ENCODE assay signal across 1 cellular context in genomic region chr17:62065611-62066468, GRCh38.
TF ChIP-seq lines count a peak whose summit lies in the region.

No MANE protein-coding gene starts in this region.

TF ChIP-seq in K562, 482 proteins besides CTCF, POLR2A, EP300 and RAD21 (continued from another document and continues in another):
- TF ChIP-seq ZNF407 (IDR thresholded peaks at IDR 0.05; ENCODE audit: low read depth) (0 out of 2 replicates have a peak, but pooled peaks have one; percentile 46), ZNF592 (IDR thresholded peaks at IDR 0.05) (no peak), NFRKB (IDR thresholded peaks at IDR 0.05; ENCODE audit: low read depth) (peak; percentile 96), ZNF644 (tag; IDR thresholded peaks at IDR 0.05; ENCODE audit: low read depth) (no peak; the same call in 1 of the 2 replicates), CBX2 (IDR thresholded peaks at IDR 0.05; ENCODE audit: insufficient read depth, low read length, poor library complexity, severe bottlenecking) (no peak), SP1 (CRISPR knock-in tag; IDR thresholded peaks at IDR 0.05) (peak; percentile 53), LARP7 (IDR thresholded peaks at IDR 0.05) (no peak), TCFL5 (CRISPR knock-in tag; conservative IDR thresholded peaks at IDR 0.05) (no peak), RFX1 (IDR thresholded peaks at IDR 0.05) (no peak), ZFP91 (CRISPR knock-in tag; IDR thresholded peaks at IDR 0.05) (no peak), STAG1 (CRISPR knock-in tag; IDR thresholded peaks at IDR 0.05; ENCODE audit: borderline replicate concordance) (no peak), FOS (IDR thresholded peaks at IDR 0.05; ENCODE audit: extremely low read depth, insufficient read length) (peak; percentile 75), SFPQ (IDR thresholded peaks at IDR 0.05; ENCODE audit: low read depth, low read length) (no peak), ZBTB49 (CRISPR knock-in tag; IDR thresholded peaks at IDR 0.05; ENCODE audit: borderline replicate concordance) (no peak), JUND (IDR thresholded peaks at IDR 0.05; ENCODE audit: borderline replicate concordance, low read depth, low read length) (peak; percentile 44), JUND (tag; IDR thresholded peaks at IDR 0.05; ENCODE audit: borderline replicate concordance, low read depth, low read length) (no peak; the same call in 2 of the 3 replicates), MIER1 (IDR thresholded peaks at IDR 0.05; ENCODE audit: low read depth) (no peak), CC2D1A (IDR thresholded peaks at IDR 0.05) (peak; percentile 71; the same call in 1 of the 2 replicates), TARDBP (IDR thresholded peaks at IDR 0.05) (no peak), CSDE1 (IDR thresholded peaks at IDR 0.05) (no peak), SRF (CRISPR knock-in tag; IDR thresholded peaks at IDR 0.05) (no peak), POLR2B (IDR thresholded peaks at IDR 0.05; ENCODE audit: low read depth, partially characterized antibody) (peak; percentile 87), SMARCA5 (IDR thresholded peaks at IDR 0.05) (no peak), EZH2 (IDR thresholded peaks at IDR 0.05; ENCODE audit: borderline replicate concordance, low read depth, low read length) (no peak), ATF1 (CRISPR knock-in tag; IDR thresholded peaks at IDR 0.05) (no peak), ATF1 (tag; IDR thresholded peaks at IDR 0.05) (peak; percentile 27; the same call in 1 of the 2 replicates), ZNF239 (CRISPR knock-in tag; IDR thresholded peaks at IDR 0.05) (no peak), ZBTB2 (IDR thresholded peaks at IDR 0.05) (no peak), VEZF1 (CRISPR knock-in tag; IDR thresholded peaks at IDR 0.05) (peak; percentile 62), ZNF347 (CRISPR knock-in tag; IDR thresholded peaks at IDR 0.05; ENCODE audit: low read depth) (no peak), KAT2B (IDR thresholded peaks at IDR 0.05; ENCODE audit: low read depth, low read length) (no peak), ERF (CRISPR knock-in tag; IDR thresholded peaks at IDR 0.05) (peak; percentile 65; the same call in 1 of the 2 replicates)
